12 cellular contexts compared by ENCODE assay signal in genomic region chr2:45000921-45001628, GRCh38. TPM values are rescaled to one million over a fixed set of nuclear protein-coding genes. Genes with fewer than 3 reads are reported as not detected.
A peak's percentile ranks its signal among the peaks of the same experiment; 100 is the strongest.
DNase-seq lines count a peak whose midpoint lies in the region; ATAC-seq, FAIRE-seq and TF ChIP-seq lines count a peak whose summit lies in the region.
"Had no signal": no experiment of that assay in that cellular context is flagged by ENCODE, and none has a peak within 500 bp of the region (broad histone marks: within the 10 kb centered on the region; RNA-seq: fewer than 3 reads in every experiment).

No MANE protein-coding gene starts in this region.

- no peak for FAIRE-seq in urothelium cell line (lab: Jason Lieb, UNC)

- H3K9me3 Mint-ChIP-seq in HFFc6, result no peaks in the 10 kb centered on the region; the same call in 1 of the 2 replicates
- H3K9me3 Mint-ChIP-seq: T-helper 1 cell treated with Interleukin-12 subunit alpha and Interleukin-12 subunit beta and Interleukin-4 antibody, amounts not matched to agents 30 μg/mL and 1 μg/mL, for 36 hours had no signal

- H3K4me3 ChIP-seq in astrocyte of the spinal cord (ENCODE audit: low read depth, low read length) (peak overlapping the region; percentile 24), iPS-15b (ENCODE audit: low read depth, low read length) (peak overlapping the region; percentile 51), spleen (peak overlapping the region in 6 of 8 donors; percentile 5 to 58 (median 19)), HAP-1 (no peak overlapping the region)

- in situ Hi-C loops in astrocyte of the spinal cord (cut with HindIII; ENCODE audit: low sequenced_read_pairs) (no loop called here), HAP-1 (cut with MboI; ENCODE audit: low sequenced_read_pairs) (no loop called here)

- H3K27ac Mint-ChIP-seq in HFFc6, result no peak overlapping the region
- H3K27ac Mint-ChIP-seq: T-helper 1 cell treated with Interleukin-12 subunit alpha and Interleukin-12 subunit beta and Interleukin-4 antibody, amounts not matched to agents 30 μg/mL and 1 μg/mL, for 36 hours had no signal

- no peaks in the 10 kb centered on the region for H3K4me1 Mint-ChIP-seq in HFFc6 (ENCODE audit: low read depth)

- no peaks in the 10 kb centered on the region for H3K36me3 Mint-ChIP-seq in HFFc6 (ENCODE audit: low read depth)

- no peak for ATAC-seq in HG03460 (IDR thresholded peaks at IDR 0.05; ENCODE audit: unreplicated experiment)

- no peaks in the 10 kb centered on the region for H3K9me3 ChIP-seq in iPS-15b (ENCODE audit: control insufficient read depth, insufficient read depth, low read length)
- H3K9me3 ChIP-seq in spleen, result no peaks in the 10 kb centered on the region
- no peaks in the 10 kb centered on the region for H3K9me3 ChIP-seq in HAP-1
- H3K9me3 ChIP-seq: thyroid gland had no signal

- peaks cover 63% of the 10 kb centered on the region for H3K27me3 Mint-ChIP-seq in HFFc6 (ENCODE audit: insufficient read depth)

- H3K36me3 ChIP-seq in iPS-15b (ENCODE audit: control insufficient read depth, insufficient read depth, low read length), result no peaks in the 10 kb centered on the region
- no peaks in the 10 kb centered on the region for H3K36me3 ChIP-seq in spleen
- no peaks in the 10 kb centered on the region for H3K36me3 ChIP-seq in HAP-1 (replicated peaks)
- H3K36me3 ChIP-seq: thyroid gland had no signal

- TF ChIP-seq CTCF in HFFc6 (IDR thresholded peaks at IDR 0.05), result no peak
- no peak for TF ChIP-seq CTCF in astrocyte of the spinal cord (IDR thresholded peaks at IDR 0.05; ENCODE audit: low read depth, low read length)
- TF ChIP-seq CTCF in spleen (IDR thresholded peaks at IDR 0.05 in 8 of 11, conservative IDR thresholded peaks at IDR 0.05 in 3 of 11), result no peak

- TF ChIP-seq POLR2A in spleen (IDR thresholded peaks at IDR 0.05), result no peak

- H3K27me3 ChIP-seq in iPS-15b (ENCODE audit: control insufficient read depth, insufficient read depth, low read length) (peaks cover 97% of the 10 kb centered on the region), spleen (replicated peaks in 1 of 7) (peaks cover 7 to 100% (median 84%) of the 10 kb centered on the region in 7 donors), HAP-1 (ENCODE audit: low read depth) (peaks cover 5% of the 10 kb centered on the region)

- WGBS in spleen, 5 donors, result 2 to 5% (median 3%) methylated on average over 40 to 53 of the region's 53 CpGs

- H3K4me3 Mint-ChIP-seq in HFFc6, result peak overlapping the region; percentile 34
- H3K4me3 Mint-ChIP-seq: T-helper 1 cell treated with Interleukin-12 subunit alpha and Interleukin-12 subunit beta and Interleukin-4 antibody, amounts not matched to agents 30 μg/mL and 1 μg/mL, for 36 hours had no signal

- H3K27ac ChIP-seq in spleen, result no peak overlapping the region
- H3K27ac ChIP-seq: thyroid gland had no signal

- no peak for DNase-seq in HFFc6
- DNase-seq in astrocyte of the spinal cord (ENCODE audit: low read depth, low spot score), result no peak
- DNase-seq in spleen, result no peak
- no peak for DNase-seq in urothelium cell line (ENCODE audit: low spot score)
- no peak for DNase-seq in HAP-1 (ENCODE audit: low spot score in 2 of 2)
- DNase-seq in HuH-7.5 (ENCODE audit: low spot score), result no peak
- DNase-seq: effector CD4-positive, alpha-beta T cell; NCI-H1092 treated with DMSO at 0.1 percent for 48 hours had no signal

- peaks cover 2% of the 10 kb centered on the region for H3K4me1 ChIP-seq in iPS-15b (ENCODE audit: control insufficient read depth, insufficient read depth, low read length)
- H3K4me1 ChIP-seq in spleen, result peaks cover 16 to 49% (median 36%) of the 10 kb centered on the region in 6 donors
- H3K4me1 ChIP-seq in HAP-1, result no peaks in the 10 kb centered on the region

- no peak overlapping the region for H3K9ac ChIP-seq in iPS-15b (ENCODE audit: low read depth, low read length)

- intact Hi-C loops in spleen (cut with DNase I; ENCODE audit: low total_unique reads), result no loop called here

RNA-seq across cellular contexts. Expression of gene SIX2, which starts 8.2 kb away (rescaled TPM):
- total RNA-seq in HFFc6 (2021; fragmentation: NEBNext Ultra II Directional; extraction: Animal tissue kit (Norgen Biotek cat#: 25700)), result not detected
- total RNA-seq in spleen, result under 1 TPM in 1 of 7 donors, not detected in 6; 0.20 TPM
- polyA plus RNA-seq in spleen, result under 1 TPM in 2 of 3 donors, not detected in 1; 0.03 TPM

RNA-seq across cellular contexts. Expression of gene SIX3, which starts 59.6 kb away (rescaled TPM):
- not detected for total RNA-seq in HFFc6 (2021; fragmentation: NEBNext Ultra II Directional; extraction: Animal tissue kit (Norgen Biotek cat#: 25700))
- not detected for total RNA-seq in spleen
- polyA plus RNA-seq in spleen, result under 1 TPM in 1 of 3 donors, not detected in 2; 0.03 TPM
- total RNA-seq: thyroid gland had no signal
